Comparison of ENCODE assay signal across 8 cellular contexts in the genomic region with DNA sequence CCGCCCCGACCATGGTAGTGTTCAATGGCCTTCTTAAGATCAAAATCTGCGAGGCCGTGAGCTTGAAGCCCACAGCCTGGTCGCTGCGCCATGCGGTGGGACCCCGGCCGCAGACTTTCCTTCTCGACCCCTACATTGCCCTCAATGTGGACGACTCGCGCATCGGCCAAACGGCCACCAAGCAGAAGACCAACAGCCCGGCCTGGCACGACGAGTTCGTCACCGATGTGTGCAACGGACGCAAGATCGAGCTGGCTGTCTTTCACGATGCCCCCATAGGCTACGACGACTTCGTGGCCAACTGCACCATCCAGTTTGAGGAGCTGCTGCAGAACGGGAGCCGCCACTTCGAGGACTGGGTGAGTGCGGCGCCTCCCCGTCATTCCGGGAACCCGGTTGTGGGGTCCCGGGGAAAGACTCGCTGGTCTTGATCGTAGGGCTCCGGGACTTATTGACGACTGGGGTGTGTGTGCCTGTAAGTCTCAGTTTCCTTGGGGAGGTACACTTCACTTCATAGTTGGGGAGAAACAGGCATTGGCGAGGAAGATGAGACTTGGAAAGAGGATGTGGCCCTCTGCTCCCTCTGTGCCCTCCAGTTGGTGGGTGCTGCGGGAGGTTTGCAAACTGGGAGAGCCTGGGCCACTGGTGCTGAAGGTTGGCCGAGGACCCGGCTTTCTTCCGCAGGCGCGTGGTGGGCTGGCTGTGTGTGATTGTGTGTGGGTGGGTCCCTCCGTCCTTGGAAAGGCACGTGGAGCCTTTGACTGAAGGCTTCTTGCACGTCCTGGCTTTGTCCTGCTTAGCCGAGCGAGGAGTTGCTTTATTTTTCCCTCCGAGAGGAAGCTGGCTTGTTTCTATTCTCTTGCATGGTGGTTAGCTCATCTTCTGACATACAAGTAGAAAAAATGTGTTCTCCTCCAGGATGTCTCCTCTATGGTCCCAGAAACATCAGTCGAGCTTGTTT. TPM values are rescaled to one million over a fixed set of nuclear protein-coding genes. Genes with fewer than 3 reads are reported as not detected.
DNase-seq lines count a peak whose midpoint lies in the region; ATAC-seq, FAIRE-seq and TF ChIP-seq lines count a peak whose summit lies in the region.

No MANE protein-coding gene starts in this region.

- intact Hi-C loops in kidney (cut with DNase I): no loop called here

- DNase-seq in AG08396 (ENCODE audit: low spot score) (peak; percentile 54), cardiac fibroblast (ENCODE audit: low read depth in 2 of 2) (peak; percentile 55 to 68), kidney (peak; percentile 83)
- DNase-seq in stimulated activated CD4-positive, alpha-beta T cell treated with anti-CD3 and anti-CD28 coated beads, Interleukin-12 subunit alpha, Interleukin-12 subunit beta, amount 100 ng/mL, for 4 hours: peak; percentile 25

- ATAC-seq in GM18858 (IDR thresholded peaks at IDR 0.05; ENCODE audit: unreplicated experiment): no peak
- no peak for ATAC-seq in GM21515 (IDR thresholded peaks at IDR 0.05; ENCODE audit: unreplicated experiment)

- H3K36me3 ChIP-seq in HEK293 (ENCODE audit: control insufficient read depth in 2 of 2, insufficient read depth in 1 of 2, low read length in 2 of 2) (no peaks in the 10 kb centered on the region), kidney (ENCODE audit: control insufficient read depth in 1 of 2, insufficient read depth in 2 of 2, low read length in 2 of 2) (no peaks in the 10 kb centered on the region)

- H3K4me3 Mint-ChIP-seq in T-helper 1 cell treated with Interleukin-12 subunit alpha and Interleukin-12 subunit beta and Interleukin-4 antibody, amounts not matched to agents 30 μg/mL and 1 μg/mL, for 36 hours: peak overlapping the region; percentile 80

- H3K27ac Mint-ChIP-seq in T-helper 1 cell treated with Interleukin-12 subunit alpha and Interleukin-12 subunit beta and Interleukin-4 antibody, amounts not matched to agents 30 μg/mL and 1 μg/mL, for 36 hours: peak overlapping the region; percentile 70

- TF ChIP-seq CTCF in HEK293 (tag by site-specific recombination; IDR thresholded peaks at IDR 0.05) (0 out of 2 replicates have a peak, but pooled peaks have one; percentile 21), cardiac fibroblast (IDR thresholded peaks at IDR 0.05; ENCODE audit: low read depth, low read length) (no peak), kidney (IDR thresholded peaks at IDR 0.05; ENCODE audit: borderline replicate concordance, extremely low read depth, insufficient read depth) (no peak)

- H3K27me3 Mint-ChIP-seq in T-helper 1 cell treated with Interleukin-12 subunit alpha and Interleukin-12 subunit beta and Interleukin-4 antibody, amounts not matched to agents 30 μg/mL and 1 μg/mL, for 36 hours (ENCODE audit: low read depth): peaks cover 33% of the 10 kb centered on the region

- no peaks in the 10 kb centered on the region for H3K9me3 Mint-ChIP-seq in T-helper 1 cell treated with Interleukin-12 subunit alpha and Interleukin-12 subunit beta and Interleukin-4 antibody, amounts not matched to agents 30 μg/mL and 1 μg/mL, for 36 hours

- H3K9ac ChIP-seq in kidney (ENCODE audit: low read length in 2 of 2): peak overlapping the region; percentile 65 to 68

- POLR2A ChIA-PET in HEK293 (lab: Yijun Ruan, JAX): interaction anchor here (0.7 to 1.3 kb wide), 4 partner anchors 9 to 206 kb away, joined by 3 to 8 read pairs (median 4); partner anchors contain the start of gene SRBD1

- H3K9me3 ChIP-seq in HEK293 (ENCODE audit: control insufficient read depth, insufficient read depth, low read depth, low read length) (no peaks in the 10 kb centered on the region), kidney (ENCODE audit: control insufficient read depth in 1 of 2, low read length in 2 of 2) (no peaks in the 10 kb centered on the region)

- H3K4me3 ChIP-seq in HEK293 (ENCODE audit: low read depth, low read length) (peak overlapping the region; percentile 75), cardiac fibroblast (replicated peaks in 1 of 2; ENCODE audit: low read depth in 2 of 2, low read length in 2 of 2) (peak overlapping the region; percentile 78 to 80), kidney (ENCODE audit: low read length in 2 of 2) (peak overlapping the region; percentile 70 to 83)

- no peak for FAIRE-seq in kidney (lab: Jason Lieb, UNC)

- H3K27ac ChIP-seq in HEK293 (ENCODE audit: extremely low read depth, low read depth, low read length): peak overlapping the region; percentile 96; the same call in 1 of the 2 replicates
- H3K27ac ChIP-seq in kidney (ENCODE audit: low read depth in 2 of 2, low read length in 2 of 2): peak overlapping the region; percentile 86 to 99

- H3K36me3 Mint-ChIP-seq in T-helper 1 cell treated with Interleukin-12 subunit alpha and Interleukin-12 subunit beta and Interleukin-4 antibody, amounts not matched to agents 30 μg/mL and 1 μg/mL, for 36 hours (ENCODE audit: low read depth): peaks cover 8% of the 10 kb centered on the region

- H3K4me1 ChIP-seq in HEK293 (ENCODE audit: control insufficient read depth, insufficient read depth, low read length): peaks cover 23% of the 10 kb centered on the region
- peaks cover 13 to 32% of the 10 kb centered on the region in 2 donors for H3K4me1 ChIP-seq in kidney (ENCODE audit: control insufficient read depth in 1 of 2, insufficient read depth in 1 of 2, low read depth in 1 of 2, low read length in 2 of 2)

- CTCF ChIA-PET in HEK293 (lab: Yijun Ruan, JAX): interaction anchor here (0.6 to 1.2 kb wide), 3 partner anchors 8 to 286 kb away, joined by 3 to 4 read pairs (median 3); no protein-coding TSS in a partner anchor

- H3K4me1 Mint-ChIP-seq in T-helper 1 cell treated with Interleukin-12 subunit alpha and Interleukin-12 subunit beta and Interleukin-4 antibody, amounts not matched to agents 30 μg/mL and 1 μg/mL, for 36 hours (ENCODE audit: low read depth): peaks cover 27% of the 10 kb centered on the region

TF ChIP-seq in HEK293, 187 proteins besides CTCF, POLR2A, EP300 and RAD21 (continues in another document):
- TF ChIP-seq ZFHX2 (tag by site-specific recombination; conservative IDR thresholded peaks at IDR 0.05): peak; percentile 81
- peak; percentile 85 for TF ChIP-seq ZBTB20 (tag by site-specific recombination; IDR thresholded peaks at IDR 0.05)
- peak; percentile 33 for TF ChIP-seq SP3 (tag by site-specific recombination; IDR thresholded peaks at IDR 0.05)
- peak; percentile 71 for TF ChIP-seq EGR2 (tag by site-specific recombination; IDR thresholded peaks at IDR 0.05; ENCODE audit: low read depth)
- TF ChIP-seq ZBTB8A (tag by site-specific recombination; IDR thresholded peaks at IDR 0.05): peak; percentile 42; the same call in 1 of the 2 replicates
- 0 out of 2 replicates have a peak, but pooled peaks have one; percentile 39 for TF ChIP-seq KLF9 (tag by site-specific recombination; IDR thresholded peaks at IDR 0.05; ENCODE audit: low read depth)
- TF ChIP-seq, protein P1, sequence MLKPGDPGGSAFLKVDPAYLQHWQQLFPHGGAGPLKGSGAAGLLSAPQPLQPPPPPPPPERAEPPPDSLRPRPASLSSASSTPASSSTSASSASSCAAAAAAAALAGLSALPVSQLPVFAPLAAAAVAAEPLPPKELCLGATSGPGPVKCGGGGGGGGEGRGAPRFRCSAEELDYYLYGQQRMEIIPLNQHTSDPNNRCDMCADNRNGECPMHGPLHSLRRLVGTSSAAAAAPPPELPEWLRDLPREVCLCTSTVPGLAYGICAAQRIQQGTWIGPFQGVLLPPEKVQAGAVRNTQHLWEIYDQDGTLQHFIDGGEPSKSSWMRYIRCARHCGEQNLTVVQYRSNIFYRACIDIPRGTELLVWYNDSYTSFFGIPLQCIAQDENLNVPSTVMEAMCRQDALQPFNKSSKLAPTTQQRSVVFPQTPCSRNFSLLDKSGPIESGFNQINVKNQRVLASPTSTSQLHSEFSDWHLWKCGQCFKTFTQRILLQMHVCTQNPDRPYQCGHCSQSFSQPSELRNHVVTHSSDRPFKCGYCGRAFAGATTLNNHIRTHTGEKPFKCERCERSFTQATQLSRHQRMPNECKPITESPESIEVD (tag by site-specific recombination; IDR thresholded peaks at IDR 0.05): no peak
- no peak for TF ChIP-seq ZSCAN16 (tag by site-specific recombination; IDR thresholded peaks at IDR 0.05)
- TF ChIP-seq, protein P2, sequence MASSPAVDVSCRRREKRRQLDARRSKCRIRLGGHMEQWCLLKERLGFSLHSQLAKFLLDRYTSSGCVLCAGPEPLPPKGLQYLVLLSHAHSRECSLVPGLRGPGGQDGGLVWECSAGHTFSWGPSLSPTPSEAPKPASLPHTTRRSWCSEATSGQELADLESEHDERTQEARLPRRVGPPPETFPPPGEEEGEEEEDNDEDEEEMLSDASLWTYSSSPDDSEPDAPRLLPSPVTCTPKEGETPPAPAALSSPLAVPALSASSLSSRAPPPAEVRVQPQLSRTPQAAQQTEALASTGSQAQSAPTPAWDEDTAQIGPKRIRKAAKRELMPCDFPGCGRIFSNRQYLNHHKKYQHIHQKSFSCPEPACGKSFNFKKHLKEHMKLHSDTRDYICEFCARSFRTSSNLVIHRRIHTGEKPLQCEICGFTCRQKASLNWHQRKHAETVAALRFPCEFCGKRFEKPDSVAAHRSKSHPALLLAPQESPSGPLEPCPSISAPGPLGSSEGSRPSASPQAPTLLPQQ (tag by site-specific recombination; IDR thresholded peaks at IDR 0.05): peak; percentile 94
- peak; percentile 36; the same call in 1 of the 2 replicates for TF ChIP-seq ZNF341 (tag by site-specific recombination; IDR thresholded peaks at IDR 0.05; ENCODE audit: low read depth)
- TF ChIP-seq ZNF664 (tag by site-specific recombination; IDR thresholded peaks at IDR 0.05): no peak
- peak; percentile 92 for TF ChIP-seq ZFP69B (tag by site-specific recombination; IDR thresholded peaks at IDR 0.05)

RNA-seq across cellular contexts. Expression of gene PRKCE, which starts 0.9 kb away (rescaled TPM):
- total RNA-seq in kidney: 27.3 TPM
- polyA plus RNA-seq in kidney (ENCODE audit: insufficient read depth, low read depth, low replicate concordance): 11.1 TPM

RNA-seq across cellular contexts. Expression of gene SRBD1, which starts 41.3 kb away (rescaled TPM):
- 19.5 TPM for total RNA-seq in kidney
- polyA plus RNA-seq in kidney (ENCODE audit: insufficient read depth, low read depth, low replicate concordance): 5.4 TPM

Comparison
In these comparisons a context has a peak if more than half of its experiments do, and no peak if none do; other contexts are left out.
1. DNase-seq: peak in every context shown above with its lines; median percentile 83 in kidney; 62 in cardiac fibroblast; 54 in AG08396; 25 in stimulated activated CD4-positive, alpha-beta T cell treated with anti-CD3 and anti-CD28 coated beads, Interleukin-12 subunit alpha, Interleukin-12 subunit beta, amount 100 ng/mL, for 4 hours.